In genomic region chr1:210624722-210625121, GRCh38 we compare ENCODE assay signal across 28 cellular contexts.
DNase-seq lines count a peak whose midpoint lies in the region; ATAC-seq and TF ChIP-seq lines count a peak whose summit lies in the region.
"Had no signal": no experiment of that assay in that cellular context is flagged by ENCODE, and none has a peak within 500 bp of the region (broad histone marks: within the 10 kb centered on the region; RNA-seq: fewer than 3 reads in every experiment).

No MANE protein-coding gene starts in this region.

- no peaks in the 10 kb centered on the region for H3K36me3 ChIP-seq in BE2C
- no peaks in the 10 kb centered on the region for H3K36me3 ChIP-seq in colonic mucosa
- H3K36me3 ChIP-seq: adrenal gland, lower lobe of right lung, MG63, transverse colon had no signal

- TF ChIP-seq CTCF in BE2C (IDR thresholded peaks at IDR 0.05; ENCODE audit: low read depth, low read length) (no peak), colonic mucosa (IDR thresholded peaks at IDR 0.05) (no peak)

- H3K9me3 Mint-ChIP-seq in activated T-helper 2 cell treated with anti-CD3 and anti-CD28 coated beads, Interferon-gamma antibody, Interleukin-2, Interleukin-4, amounts not matched to agents 10 μg/mL and 5 μg/mL and 100 μg/mL, durations not matched to agents 14 hours and 24 hours and 36 hours: no peaks in the 10 kb centered on the region
- H3K9me3 Mint-ChIP-seq: activated naive CD4-positive, alpha-beta T cell treated with anti-CD3 and anti-CD28 coated beads, Interleukin-2, amount 10 ng/mL, durations not matched to agents 7 days and 5 days; brain; natural killer cell treated with Interleukin-12 subunit alpha and Interleukin-12 subunit beta and Interleukin-15 and Interleukin-18, amount 100 ng/mL, for 72 hours; stimulated activated naive CD8-positive, alpha-beta T cell treated with anti-CD3 and anti-CD28 coated beads, Interleukin-15, amount 100 ng/mL, for 72 hours had no signal

- no peak overlapping the region for H3K4me3 Mint-ChIP-seq in activated T-helper 2 cell treated with anti-CD3 and anti-CD28 coated beads, Interferon-gamma antibody, Interleukin-2, Interleukin-4, amounts not matched to agents 10 μg/mL and 5 μg/mL and 100 μg/mL, durations not matched to agents 14 hours and 24 hours and 36 hours (ENCODE audit: low read depth)
- H3K4me3 Mint-ChIP-seq: activated naive CD4-positive, alpha-beta T cell treated with anti-CD3 and anti-CD28 coated beads, Interleukin-2, amount 10 ng/mL, durations not matched to agents 7 days and 5 days; brain; natural killer cell treated with Interleukin-12 subunit alpha and Interleukin-12 subunit beta and Interleukin-15 and Interleukin-18, amount 100 ng/mL, for 72 hours; stimulated activated naive CD8-positive, alpha-beta T cell treated with anti-CD3 and anti-CD28 coated beads, Interleukin-15, amount 100 ng/mL, for 72 hours had no signal

- H3K4me1 Mint-ChIP-seq in activated T-helper 2 cell treated with anti-CD3 and anti-CD28 coated beads, Interferon-gamma antibody, Interleukin-2, Interleukin-4, amounts not matched to agents 10 μg/mL and 5 μg/mL and 100 μg/mL, durations not matched to agents 14 hours and 24 hours and 36 hours (ENCODE audit: low read depth): no peaks in the 10 kb centered on the region
- H3K4me1 Mint-ChIP-seq: activated naive CD4-positive, alpha-beta T cell treated with anti-CD3 and anti-CD28 coated beads, Interleukin-2, amount 10 ng/mL, durations not matched to agents 7 days and 5 days; stimulated activated naive CD8-positive, alpha-beta T cell treated with anti-CD3 and anti-CD28 coated beads, Interleukin-15, amount 100 ng/mL, for 72 hours had no signal

- no peak overlapping the region for H3K9ac ChIP-seq in colonic mucosa (ENCODE audit: low read depth in 2 of 2, low read length in 2 of 2)
- H3K9ac ChIP-seq: KMS-11 had no signal

- H3K4me1 ChIP-seq in BE2C (no peaks in the 10 kb centered on the region; the same call in 1 of the 2 replicates), colonic mucosa (no peaks in the 10 kb centered on the region)
- H3K4me1 ChIP-seq: adrenal gland, lower lobe of right lung, spleen, transverse colon had no signal

- DNase-seq in BE2C: peak; percentile 51
- peak; percentile 18 for DNase-seq in colonic mucosa
- peak; percentile 56 for DNase-seq in left ventricle myocardium superior
- DNase-seq in sciatic nerve (ENCODE audit: low spot score): peak; percentile 63
- DNase-seq in activated T-helper 2 cell treated with anti-CD3 and anti-CD28 coated beads, Interferon-gamma antibody, Interleukin-2, Interleukin-4, amounts not matched to agents 10 μg/mL and 5 μg/mL and 100 μg/mL, durations not matched to agents 14 hours and 24 hours and 36 hours (ENCODE audit: low spot score): no peak
- DNase-seq in NCI-H2107 treated with DMSO at 0.1 percent for 48 hours (lab: John Stamatoyannopoulos, UW; ENCODE audit: unreplicated experiment): no peak
- DNase-seq in SW 1271 (lab: John Stamatoyannopoulos, UW): no peak
- DNase-seq: ACHN; activated CD4-positive, alpha-beta T cell treated with anti-CD3 and anti-CD28 coated beads, Interleukin-2, amount 50 U/mL, for 48 hours; activated CD4-positive, CD25-positive, alpha-beta regulatory T cell treated with anti-CD3 and anti-CD28 coated beads, Interleukin-2, amount 50 U/mL, for 72 hours; activated naive CD4-positive, alpha-beta T cell treated with anti-CD3 and anti-CD28 coated beads, Interleukin-2, amount 10 ng/mL, durations not matched to agents 7 days and 5 days; adrenal gland; lower lobe of right lung; MG63; NCI-H1105; NCI-H2081; NCI-H2227 treated with DMSO at 0.1 percent for 48 hours; NCI-H526 treated with DMSO at 0.1 percent for 48 hours; PC-9; spleen; stimulated activated CD8-positive, alpha-beta memory T cell treated with anti-CD3 and anti-CD28 coated beads, Interleukin-4, amount 100 ng/mL, for 48 hours; stimulated activated naive CD8-positive, alpha-beta T cell treated with anti-CD3 and anti-CD28 coated beads, Interleukin-15, amount 100 ng/mL, for 72 hours; transverse colon had no signal

- H3K9me3 ChIP-seq in BE2C (no peaks in the 10 kb centered on the region), colonic mucosa (no peaks in the 10 kb centered on the region)
- H3K9me3 ChIP-seq: adrenal gland, lower lobe of right lung, MG63, spleen, transverse colon had no signal

- no peaks in the 10 kb centered on the region for H3K27me3 Mint-ChIP-seq in activated T-helper 2 cell treated with anti-CD3 and anti-CD28 coated beads, Interferon-gamma antibody, Interleukin-2, Interleukin-4, amounts not matched to agents 10 μg/mL and 5 μg/mL and 100 μg/mL, durations not matched to agents 14 hours and 24 hours and 36 hours (ENCODE audit: low read depth)
- H3K27me3 Mint-ChIP-seq: activated naive CD4-positive, alpha-beta T cell treated with anti-CD3 and anti-CD28 coated beads, Interleukin-2, amount 10 ng/mL, durations not matched to agents 7 days and 5 days; brain; natural killer cell treated with Interleukin-12 subunit alpha and Interleukin-12 subunit beta and Interleukin-15 and Interleukin-18, amount 100 ng/mL, for 72 hours; stimulated activated naive CD8-positive, alpha-beta T cell treated with anti-CD3 and anti-CD28 coated beads, Interleukin-15, amount 100 ng/mL, for 72 hours had no signal

- no peak overlapping the region for H3K4me3 ChIP-seq in BE2C (ENCODE audit: low read depth, low read length)
- no peak overlapping the region for H3K4me3 ChIP-seq in colonic mucosa
- H3K4me3 ChIP-seq: adrenal gland, lower lobe of right lung, MG63, PC-9, spleen, transverse colon had no signal

- peak; percentile 85 for ATAC-seq in left ventricle myocardium superior
- ATAC-seq in sciatic nerve: peak; percentile 94
- no peak for ATAC-seq in HG03460 (IDR thresholded peaks at IDR 0.05; ENCODE audit: unreplicated experiment)
- ATAC-seq: lower lobe of right lung; natural killer cell treated with Interleukin-12 subunit alpha and Interleukin-12 subunit beta and Interleukin-15 and Interleukin-18, amount 100 ng/mL, for 72 hours; stimulated activated naive CD8-positive, alpha-beta T cell treated with anti-CD3 and anti-CD28 coated beads, Interleukin-15, amount 100 ng/mL, for 72 hours had no signal

- H3K27ac Mint-ChIP-seq in activated T-helper 2 cell treated with anti-CD3 and anti-CD28 coated beads, Interferon-gamma antibody, Interleukin-2, Interleukin-4, amounts not matched to agents 10 μg/mL and 5 μg/mL and 100 μg/mL, durations not matched to agents 14 hours and 24 hours and 36 hours: no peak overlapping the region
- H3K27ac Mint-ChIP-seq: activated naive CD4-positive, alpha-beta T cell treated with anti-CD3 and anti-CD28 coated beads, Interleukin-2, amount 10 ng/mL, durations not matched to agents 7 days and 5 days; natural killer cell treated with Interleukin-12 subunit alpha and Interleukin-12 subunit beta and Interleukin-15 and Interleukin-18, amount 100 ng/mL, for 72 hours had no signal

- H3K36me3 Mint-ChIP-seq in activated T-helper 2 cell treated with anti-CD3 and anti-CD28 coated beads, Interferon-gamma antibody, Interleukin-2, Interleukin-4, amounts not matched to agents 10 μg/mL and 5 μg/mL and 100 μg/mL, durations not matched to agents 14 hours and 24 hours and 36 hours (ENCODE audit: low read depth): no peaks in the 10 kb centered on the region
- H3K36me3 Mint-ChIP-seq: activated naive CD4-positive, alpha-beta T cell treated with anti-CD3 and anti-CD28 coated beads, Interleukin-2, amount 10 ng/mL, durations not matched to agents 7 days and 5 days; brain; natural killer cell treated with Interleukin-12 subunit alpha and Interleukin-12 subunit beta and Interleukin-15 and Interleukin-18, amount 100 ng/mL, for 72 hours had no signal

- H3K27me3 ChIP-seq in BE2C: no peaks in the 10 kb centered on the region
- H3K27me3 ChIP-seq in colonic mucosa: no peaks in the 10 kb centered on the region
- H3K27me3 ChIP-seq: adrenal gland, MG63, spleen, transverse colon had no signal

- no peak overlapping the region for H3K27ac ChIP-seq in colonic mucosa
- H3K27ac ChIP-seq: adrenal gland, HL-60, KMS-11, lower lobe of right lung, PC-9, spleen, transverse colon had no signal

- intact Hi-C loops in colonic mucosa (cut with DNase I): no loop called here
- intact Hi-C loops in left ventricle myocardium superior (cut with micrococcal nuclease): no loop called here
- intact Hi-C loops in sciatic nerve (cut with DNase I): no loop called here
- intact Hi-C loops in activated T-helper 2 cell treated with anti-CD3 and anti-CD28 coated beads, Interferon-gamma antibody, Interleukin-2, Interleukin-4, amounts not matched to agents 10 μg/mL and 5 μg/mL and 100 μg/mL, durations not matched to agents 14 hours and 24 hours and 36 hours (cut with micrococcal nuclease): no loop called here

Comparison
In these comparisons a context has a peak if more than half of its experiments do, and no peak if none do; other contexts are left out.
1. DNase-seq: peak in BE2C (single experiment), colonic mucosa (single experiment), left ventricle myocardium superior (single experiment) and sciatic nerve (single experiment); none in activated T-helper 2 cell treated with anti-CD3 and anti-CD28 coated beads, Interferon-gamma antibody, Interleukin-2, Interleukin-4, amounts not matched to agents 10 μg/mL and 5 μg/mL and 100 μg/mL, durations not matched to agents 14 hours and 24 hours and 36 hours (single experiment), NCI-H2107 treated with DMSO at 0.1 percent for 48 hours (single experiment) and SW 1271 (0 of 2).